14 cellular contexts compared by ENCODE assay signal in genomic region chr7:54813398-54813797, GRCh38. TPM values are rescaled to one million over a fixed set of nuclear protein-coding genes. Genes with fewer than 3 reads are reported as not detected.
DNase-seq lines count a peak whose midpoint lies in the region; ATAC-seq, FAIRE-seq and TF ChIP-seq lines count a peak whose summit lies in the region.
"Had no signal": no experiment of that assay in that cellular context is flagged by ENCODE, and none has a peak within 500 bp of the region (broad histone marks: within the 10 kb centered on the region; RNA-seq: fewer than 3 reads in every experiment).

No MANE protein-coding gene starts in this region.

- H3K4me1 ChIP-seq in H1 (replicated peaks in 1 of 4; ENCODE audit: control insufficient read depth in 3 of 4, insufficient read depth in 4 of 4, low read length in 3 of 4): no peaks in the 10 kb centered on the region; a peak in 1 of 7 replicates
- H3K4me1 ChIP-seq in lower lobe of right lung: peaks cover 41% of the 10 kb centered on the region
- peaks cover 0 to 28% (median 3%) of the 10 kb centered on the region in 4 donors for H3K4me1 ChIP-seq in tibial nerve
- H3K4me1 ChIP-seq: colonic mucosa had no signal

- H3K4ac ChIP-seq in H1 (replicated peaks; ENCODE audit: insufficient read length, low read depth, low read length): no peak overlapping the region

- no peak overlapping the region for H2BK120ac ChIP-seq in H1 (replicated peaks; ENCODE audit: low read depth, low read length)

- FAIRE-seq in H1 (lab: Jason Lieb, UNC): no peak

- no peak overlapping the region for H4K91ac ChIP-seq in H1 (replicated peaks; ENCODE audit: insufficient read length, low read length)

- H3K36me3 ChIP-seq in H1 (ENCODE audit: control insufficient read depth in 2 of 4, insufficient read depth in 4 of 4, low read length in 3 of 4) (no peaks in the 10 kb centered on the region), lower lobe of right lung (no peaks in the 10 kb centered on the region), tibial nerve (no peaks in the 10 kb centered on the region)
- H3K36me3 ChIP-seq: colonic mucosa had no signal

- H2AK5ac ChIP-seq in H1 (ENCODE audit: low read depth, low read length): no peak overlapping the region

- no peak overlapping the region for H3K27ac Mint-ChIP-seq in T-cell

- intact Hi-C loops in lower lobe of right lung (cut with DNase I): no loop called here

- no peaks in the 10 kb centered on the region for H3K79me1 ChIP-seq in H1 (ENCODE audit: low read depth, low read length)

- TF ChIP-seq CTCF in H1 (IDR thresholded peaks at IDR 0.05; ENCODE audit: control extremely low read depth in 1 of 3, insufficient read depth in 1 of 3, low read depth in 1 of 3, low read length in 3 of 3) (no peak), lower lobe of right lung (IDR thresholded peaks at IDR 0.05) (no peak), tibial nerve (IDR thresholded peaks at IDR 0.05) (no peak)

- no peak overlapping the region for H3K27ac ChIP-seq in H1 (ENCODE audit: low read depth, low read length)
- H3K27ac ChIP-seq in lower lobe of right lung: peak overlapping the region; percentile 31
- H3K27ac ChIP-seq in tibial nerve: peak overlapping the region in 1 of 4 donors; percentile 22
- H3K27ac ChIP-seq: colonic mucosa had no signal

- H3K9me3 Mint-ChIP-seq in T-cell: peaks cover 0 to 3% (median 0%) of the 10 kb centered on the region in 3 donors

- no peak overlapping the region for H3K9ac ChIP-seq in H1 (replicated peaks in 1 of 4; ENCODE audit: extremely low read depth in 1 of 4, low read depth in 3 of 4, low read length in 3 of 4)

- no peaks in the 10 kb centered on the region for H3K36me3 Mint-ChIP-seq in T-cell
- H3K36me3 Mint-ChIP-seq: CD14-positive monocyte had no signal

- H3K4me3 Mint-ChIP-seq in T-cell: no peak overlapping the region
- H3K4me3 Mint-ChIP-seq: CD14-positive monocyte had no signal

- DNase-seq in LHCN-M2 (ENCODE audit: low read depth) (peak; percentile 90), H1 (ENCODE audit: low read depth in 1 of 2, low spot score in 2 of 2) (no peak), lower lobe of right lung (no peak), tibial nerve (ENCODE audit: low spot score in 2 of 2) (peak; percentile 39 to 52), SKM-1 treated with dmso at 0.1 percent for 144 hours (lab: John Stamatoyannopoulos, UW; ENCODE audit: unreplicated experiment) (no peak), T-cell (no peak)
- DNase-seq in stimulated activated CD8-positive, alpha-beta memory T cell treated with anti-CD3 and anti-CD28 coated beads, Interleukin-4, amount 100 ng/mL, for 48 hours: no peak
- DNase-seq: activated effector memory CD4-positive, alpha-beta T cell treated with Interleukin-2 at 50 U/mL for 16 hours; colonic mucosa; DMS53; NCI-H1930; NCI-H510A treated with DMSO at 0.1 percent for 48 hours; stimulated activated CD4-positive, alpha-beta T cell treated with anti-CD3 and anti-CD28 coated beads, Interleukin-2, amount 100 ng/mL, for 24 hours had no signal

- no peaks in the 10 kb centered on the region for H3K27me3 ChIP-seq in H1 (replicated peaks in 1 of 4; ENCODE audit: control insufficient read depth in 3 of 4, extremely low read depth in 1 of 4, insufficient read depth in 3 of 4, low read length in 3 of 4)
- H3K27me3 ChIP-seq in lower lobe of right lung (ENCODE audit: low read depth): no peaks in the 10 kb centered on the region
- no peaks in the 10 kb centered on the region for H3K27me3 ChIP-seq in tibial nerve
- H3K27me3 ChIP-seq: colonic mucosa had no signal

- no peak overlapping the region for H4K8ac ChIP-seq in H1 (ENCODE audit: extremely low read depth, insufficient read depth, low read length)

- no peak overlapping the region for H3K4me2 ChIP-seq in H1 (ENCODE audit: insufficient read depth in 1 of 2, low read depth in 2 of 2, low read length in 2 of 2)

- H3K9me3 ChIP-seq in H1 (ENCODE audit: insufficient read depth in 2 of 2, low read depth in 1 of 2, low read length in 1 of 2) (no peaks in the 10 kb centered on the region), lower lobe of right lung (no peaks in the 10 kb centered on the region), tibial nerve (no peaks in the 10 kb centered on the region)
- H3K9me3 ChIP-seq: colonic mucosa had no signal

- no peaks in the 10 kb centered on the region for H3K4me1 Mint-ChIP-seq in T-cell

- no peak for TF ChIP-seq RAD21 in H1 (IDR thresholded peaks at IDR 0.05 in 1 of 2, conservative IDR thresholded peaks at IDR 0.05 in 1 of 2; ENCODE audit: low read depth in 2 of 2, low read length in 2 of 2)

- H3K23me2 ChIP-seq in H1 (ENCODE audit: low read depth, low read length): no peaks in the 10 kb centered on the region

- H2BK12ac ChIP-seq in H1 (ENCODE audit: low read depth, low read length): no peak overlapping the region

- H2BK20ac ChIP-seq in H1 (ENCODE audit: low read length): no peak overlapping the region

- H3K23ac ChIP-seq in H1 (ENCODE audit: insufficient read length): no peak overlapping the region

- H4K20me1 ChIP-seq in H1 (replicated peaks in 1 of 2; ENCODE audit: control insufficient read depth in 1 of 2, insufficient read depth in 2 of 2, low read length in 2 of 2): no peaks in the 10 kb centered on the region

- H3K79me2 ChIP-seq in H1 (ENCODE audit: control insufficient read depth in 1 of 2, insufficient read depth in 2 of 2, low read length in 2 of 2): no peaks in the 10 kb centered on the region

- H2BK15ac ChIP-seq in H1 (ENCODE audit: low read length): no peak overlapping the region

- POLR2A ChIA-PET in H1 (lab: Charles Lee; ENCODE audit: partially characterized antibody): no interaction called here
- POLR2A ChIA-PET in T-cell (lab: Charles Lee): no interaction called here

- H2BK5ac ChIP-seq in H1 (ENCODE audit: low read depth, low read length): no peak overlapping the region

- no peak for TF ChIP-seq EP300 in H1 (IDR thresholded peaks at IDR 0.05; ENCODE audit: borderline replicate concordance in 1 of 2, low read depth in 2 of 2, low read length in 2 of 2)
- no peak for TF ChIP-seq EP300 in tibial nerve (IDR thresholded peaks at IDR 0.05)

- TF ChIP-seq POLR2A in H1 (IDR thresholded peaks at IDR 0.05; ENCODE audit: control extremely low read depth in 1 of 2, low read depth in 2 of 2, low read length in 2 of 2) (no peak), tibial nerve (IDR thresholded peaks at IDR 0.05) (no peak)

- H3K56ac ChIP-seq in H1 (replicated peaks; ENCODE audit: insufficient read length, low read depth, low read length): no peak overlapping the region

- H3K4me3 ChIP-seq in H1 (ENCODE audit: extremely low read depth in 1 of 4, insufficient read depth in 2 of 4, low read depth in 3 of 4, low read length in 4 of 4) (no peak overlapping the region), lower lobe of right lung (no peak overlapping the region), tibial nerve (no peak overlapping the region)
- H3K4me3 ChIP-seq: colonic mucosa had no signal

- H2AFZ ChIP-seq in H1 (ENCODE audit: low read length): peak overlapping the region; percentile 62; the same call in 1 of the 2 replicates

- CTCF ChIA-PET in H1 (lab: Charles Lee; ENCODE audit: partially characterized antibody) (interaction anchor here (0.8 to 2.1 kb wide), 8 partner anchors 10 to 42 kb away, joined by 3 to 9 read pairs (median 3); no protein-coding TSS in a partner anchor), T-cell (lab: Charles Lee) (interaction anchor here in 1 of 2 donors (0.5 kb wide), 1 partner anchor 158 kb away, joined by 11 read pairs; no protein-coding TSS in a partner anchor)

- no peak overlapping the region for H4K5ac ChIP-seq in H1 (ENCODE audit: insufficient read length, low read depth, low read length)

- H3K27me3 Mint-ChIP-seq in T-cell: no peaks in the 10 kb centered on the region

- no peak overlapping the region; the same call in 1 of the 2 replicates for H3K18ac ChIP-seq in H1 (ENCODE audit: extremely low read depth, low read length)

- no peak overlapping the region for H3K14ac ChIP-seq in H1 (ENCODE audit: insufficient read length)

- WGBS in H1 (ENCODE audit: extremely low coverage in 1 of 2, insufficient coverage in 1 of 2, insufficient read length in 1 of 2, insufficient replicate concordance in 2 of 2, low coverage in 1 of 2, low lambda C conversion rate in 2 of 2, missing lambda C conversion rate in 1 of 2), 2 experiments: 92% methylated on average over 6 of the region's 6 CpGs; no CpG with 5 or more reads in 1 of the 2 experiments
- WGBS in tibial nerve, 2 donors: 59 to 71% methylated on average over 6 of the region's 6 CpGs

- ATAC-seq in lower lobe of right lung (peak; percentile 30 to 38), T-cell (replicated peaks in 1 of 4) (no peak)

TF ChIP-seq in H1, 55 proteins besides CTCF, POLR2A, EP300 and RAD21 (continues in another document):
- TF ChIP-seq JUND (IDR thresholded peaks at IDR 0.05; ENCODE audit: low read length) (no peak), EZH2 (IDR thresholded peaks at IDR 0.05; ENCODE audit: low read depth, low read length, severe bottlenecking) (no peak), JUN (IDR thresholded peaks at IDR 0.05; ENCODE audit: low read depth, low read length) (no peak), ATF2 (IDR thresholded peaks at IDR 0.05; ENCODE audit: low read length) (no peak), CBX5 (IDR thresholded peaks at IDR 0.05; ENCODE audit: low read depth, low read length) (no peak), SAP30 (IDR thresholded peaks at IDR 0.05; ENCODE audit: insufficient read depth, insufficient replicate concordance, low read length) (no peak)

RNA-seq across cellular contexts. Expression of gene SEC61G, which starts 54.4 kb away (rescaled TPM):
- total RNA-seq in LHCN-M2 (2014; rRNA removed): 1,569 and 2,585 TPM in 2 replicates
- 785 TPM for polyA plus RNA-seq in LHCN-M2 (2012)
- 142 and 156 TPM in 2 replicates for total RNA-seq in H1 (2021; fragmentation: NEBNext Ultra II Directional; extraction: Animal tissue kit (Norgen Biotek cat#: 25700))
- 112 and 274 TPM in 2 replicates for polyA plus RNA-seq in H1 (2011; rRNA removed)
- polyA plus RNA-seq in H1 (2011; cell fraction: cytosol; rRNA removed): 235 TPM
- 17.2 TPM for polyA plus RNA-seq in H1 (2011; cell fraction: nucleus; rRNA removed)
- polyA plus RNA-seq in H1 (2012, experiment 1 of 2): 206 to 397 TPM (median 290 TPM) in 4 replicates
- 231 TPM for polyA plus RNA-seq in H1 (2012, experiment 2 of 2)
- polyA plus RNA-seq in H1 (2013, experiment 1 of 2): 240 TPM
- 255 TPM for polyA plus RNA-seq in H1 (2013, experiment 2 of 2)
- polyA minus RNA-seq in H1 (2011; rRNA and poly(A)+ RNA removed): 48.7 and 56.0 TPM in 2 replicates
- polyA minus RNA-seq in H1 (2011; cell fraction: cytosol; rRNA and poly(A)+ RNA removed): 51.8 TPM
- 25.3 TPM for polyA minus RNA-seq in H1 (2011; cell fraction: nucleus; rRNA and poly(A)+ RNA removed)
- total RNA-seq in lower lobe of right lung: 79.5 TPM
- 100 to 1,000 TPM in 3 of 4 donors, 10 to 100 TPM in 1; 61.4 to 181 (median 137) TPM for total RNA-seq in tibial nerve
- total RNA-seq in T-cell: 10 to 100 TPM; 42.7 to 65.1 (median 62.1) TPM

Comparison
In these comparisons a context has a peak if more than half of its experiments do, and no peak if none do; other contexts are left out.
1. DNase-seq: peak in LHCN-M2 (single experiment) and tibial nerve (2 of 2); none in H1 (0 of 2), lower lobe of right lung (single experiment), SKM-1 treated with dmso at 0.1 percent for 144 hours (single experiment), T-cell (0 of 34) and stimulated activated CD8-positive, alpha-beta memory T cell treated with anti-CD3 and anti-CD28 coated beads, Interleukin-4, amount 100 ng/mL, for 48 hours (single experiment).
2. ATAC-seq: peak in lower lobe of right lung (2 of 2); none in T-cell (0 of 4).